Comparison of ENCODE assay signal across 1 cellular context in genomic region chr10:14244801-14245211, GRCh38.
TF ChIP-seq lines count a peak whose summit lies in the region.

No MANE protein-coding gene starts in this region.

TF ChIP-seq in HEK293, 187 proteins besides CTCF, POLR2A, EP300 and RAD21 (continued from another document):
- TF ChIP-seq ZNF366 (tag by site-specific recombination; conservative IDR thresholded peaks at IDR 0.05), result 0 out of 2 replicates have a peak, but pooled peaks have one; percentile 26
- TF ChIP-seq PRDM1 (tag by site-specific recombination; IDR thresholded peaks at IDR 0.05), result 0 out of 2 replicates have a peak, but pooled peaks have one; percentile 15
- no peak for TF ChIP-seq PRDM6 (tag by site-specific recombination; IDR thresholded peaks at IDR 0.05)
- no peak for TF ChIP-seq ZNF24 (tag by site-specific recombination; IDR thresholded peaks at IDR 0.05)
- TF ChIP-seq ZNF473 (tag by site-specific recombination; IDR thresholded peaks at IDR 0.05), result no peak
- TF ChIP-seq SP7 (tag by site-specific recombination; IDR thresholded peaks at IDR 0.05), result peak; percentile 35; the same call in 1 of the 2 replicates
- TF ChIP-seq ZNF544 (tag by site-specific recombination; IDR thresholded peaks at IDR 0.05), result no peak
- no peak for TF ChIP-seq ZNF239 (tag by site-specific recombination; IDR thresholded peaks at IDR 0.05)
- TF ChIP-seq ZBTB6 (tag by site-specific recombination; IDR thresholded peaks at IDR 0.05), result no peak
- TF ChIP-seq ZNF146 (tag by site-specific recombination; IDR thresholded peaks at IDR 0.05), result no peak
- no peak for TF ChIP-seq KLF8 (tag by site-specific recombination; IDR thresholded peaks at IDR 0.05)
- no peak for TF ChIP-seq ATF2 (tag by site-specific recombination; IDR thresholded peaks at IDR 0.05; ENCODE audit: low read depth)
- TF ChIP-seq EGR2 (tag by site-specific recombination; IDR thresholded peaks at IDR 0.05; ENCODE audit: low read depth), result no peak
TF ChIP-seq in HEK293: peak in this region for 4.
